Comparison of ENCODE assay signal across 1 cellular context in genomic region chr4:186149872-186150271, GRCh38.
TF ChIP-seq lines count a peak whose summit lies in the region.

No MANE protein-coding gene starts in this region.

TF ChIP-seq in GM23338, 12 proteins besides CTCF, POLR2A, EP300 and RAD21 (continued from another document):
- TF ChIP-seq ZNF462 (CRISPR knock-in tag; IDR thresholded peaks at IDR 0.05) = no peak
- TF ChIP-seq EZH2phosphoT487 (IDR thresholded peaks at IDR 0.05; ENCODE audit: unreplicated experiment) = no peak
- no peak for TF ChIP-seq ETS1 (IDR thresholded peaks at IDR 0.05)
- no peak for TF ChIP-seq ZNF331 (CRISPR knock-in tag; IDR thresholded peaks at IDR 0.05; ENCODE audit: low read depth)
- no peak for TF ChIP-seq JUNB (IDR thresholded peaks at IDR 0.05; ENCODE audit: unreplicated experiment)
- no peak for TF ChIP-seq EZH2 (IDR thresholded peaks at IDR 0.05; ENCODE audit: low read depth, unreplicated experiment)
